ENCODE assay signal across 9 cellular contexts in the genomic region with DNA sequence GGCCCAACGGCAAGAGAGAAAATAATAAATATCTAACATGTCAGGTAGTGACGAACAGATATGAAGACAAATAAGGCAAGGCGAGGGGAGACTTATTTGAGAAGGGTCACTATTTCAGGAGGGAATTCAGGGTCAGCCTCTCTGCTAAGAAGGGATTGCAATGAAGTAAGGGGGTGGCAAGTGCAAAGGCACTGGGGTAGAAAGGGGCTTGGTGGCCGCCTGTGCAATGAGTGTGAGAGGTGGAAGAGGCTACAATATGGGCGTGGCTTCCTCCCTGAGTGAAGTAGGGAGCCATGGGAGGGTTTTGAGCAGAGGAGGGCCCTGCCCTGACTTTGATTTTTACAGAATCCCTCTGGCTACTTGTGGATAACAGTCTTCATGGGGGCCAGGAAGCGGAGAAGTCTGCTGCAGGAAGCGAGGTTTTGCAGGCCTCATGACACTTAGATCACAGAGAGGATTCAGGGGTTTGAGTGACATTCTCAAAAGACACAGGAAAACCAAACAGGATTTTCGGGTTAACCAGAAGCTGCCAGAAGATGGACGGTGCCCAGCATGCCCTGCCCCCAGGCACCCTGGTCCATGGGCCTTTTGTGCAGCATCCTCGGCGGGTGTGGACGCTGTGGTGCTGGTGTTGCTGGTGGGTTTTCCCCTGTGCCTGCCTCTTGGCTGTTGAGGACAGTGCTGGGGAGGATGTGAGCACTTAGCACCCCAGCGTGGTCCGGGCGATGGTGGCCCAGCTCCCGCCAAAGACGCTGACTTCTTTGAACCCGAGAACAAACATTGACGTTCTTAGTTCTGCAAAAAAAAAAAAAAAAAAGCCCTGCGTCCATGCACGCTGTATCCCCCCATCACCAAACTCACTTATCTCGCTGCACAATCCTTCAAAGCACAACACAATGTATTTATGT.
DNase-seq lines count a peak whose midpoint lies in the region; ATAC-seq and TF ChIP-seq lines count a peak whose summit lies in the region.
"Had no signal": no experiment of that assay in that cellular context is flagged by ENCODE, and none has a peak within 500 bp of the region (broad histone marks: within the 10 kb centered on the region; RNA-seq: fewer than 3 reads in every experiment).

No MANE protein-coding gene starts in this region.

- no peak overlapping the region for H3K27ac Mint-ChIP-seq in activated naive CD8-positive, alpha-beta T cell
- H3K27ac Mint-ChIP-seq: naive B cell had no signal

- peaks cover 45% of the 10 kb centered on the region for H3K4me1 Mint-ChIP-seq in activated naive CD8-positive, alpha-beta T cell (ENCODE audit: low read depth)

- H3K4me3 Mint-ChIP-seq in activated naive CD8-positive, alpha-beta T cell: peak overlapping the region; percentile 63

- H3K9me3 ChIP-seq in HAP-1: no peaks in the 10 kb centered on the region

- H3K9me3 Mint-ChIP-seq in activated naive CD8-positive, alpha-beta T cell (ENCODE audit: low read depth): no peaks in the 10 kb centered on the region

- DNase-seq in GM12865 (ENCODE audit: low read depth) (peak; percentile 48), left ventricle myocardium superior (no peak), HAP-1 (ENCODE audit: low spot score in 2 of 2) (no peak), NCI-H226 (no peak), epidermal melanocyte (ENCODE audit: insufficient read length, low spot score) (no peak)
- peak; percentile 48 for DNase-seq in activated CD4-positive, alpha-beta T cell treated with anti-CD3 and anti-CD28 coated beads for 48 hours
- peak; percentile 20 for DNase-seq in stimulated activated CD8-positive, alpha-beta memory T cell treated with anti-CD3 and anti-CD28 coated beads, Interleukin-15, amount 100 ng/mL, for 1 hour (ENCODE audit: low read depth)
- DNase-seq: naive B cell had no signal

- H3K4me3 ChIP-seq in GM12865 (ENCODE audit: low read depth, low read length): no peak overlapping the region
- H3K4me3 ChIP-seq in HAP-1: no peak overlapping the region

- intact Hi-C loops in left ventricle myocardium superior (cut with micrococcal nuclease): no loop called here

- H3K27me3 ChIP-seq in HAP-1 (ENCODE audit: low read depth): no peaks in the 10 kb centered on the region

- in situ Hi-C loops in HAP-1 (cut with MboI; ENCODE audit: low sequenced_read_pairs): no loop called here

- no peaks in the 10 kb centered on the region for H3K36me3 Mint-ChIP-seq in activated naive CD8-positive, alpha-beta T cell

- H3K27me3 Mint-ChIP-seq in activated naive CD8-positive, alpha-beta T cell: no peaks in the 10 kb centered on the region

- no peaks in the 10 kb centered on the region for H3K36me3 ChIP-seq in HAP-1 (replicated peaks)

- H3K4me1 ChIP-seq in HAP-1: no peaks in the 10 kb centered on the region

- no peak for ATAC-seq in left ventricle myocardium superior

- no peak for TF ChIP-seq CTCF in GM12865 (IDR thresholded peaks at IDR 0.05; ENCODE audit: insufficient read depth, low read depth, low read length, missing control alignments)

Comparison
In these comparisons a context has a peak if more than half of its experiments do, and no peak if none do; other contexts are left out.
1. DNase-seq: peak in GM12865 (single experiment), activated CD4-positive, alpha-beta T cell treated with anti-CD3 and anti-CD28 coated beads for 48 hours (single experiment) and stimulated activated CD8-positive, alpha-beta memory T cell treated with anti-CD3 and anti-CD28 coated beads, Interleukin-15, amount 100 ng/mL, for 1 hour (single experiment); none in left ventricle myocardium superior (single experiment), HAP-1 (0 of 2), NCI-H226 (single experiment) and epidermal melanocyte (single experiment).